Comparison of ENCODE assay signal across 22 cellular contexts in the genomic region with DNA sequence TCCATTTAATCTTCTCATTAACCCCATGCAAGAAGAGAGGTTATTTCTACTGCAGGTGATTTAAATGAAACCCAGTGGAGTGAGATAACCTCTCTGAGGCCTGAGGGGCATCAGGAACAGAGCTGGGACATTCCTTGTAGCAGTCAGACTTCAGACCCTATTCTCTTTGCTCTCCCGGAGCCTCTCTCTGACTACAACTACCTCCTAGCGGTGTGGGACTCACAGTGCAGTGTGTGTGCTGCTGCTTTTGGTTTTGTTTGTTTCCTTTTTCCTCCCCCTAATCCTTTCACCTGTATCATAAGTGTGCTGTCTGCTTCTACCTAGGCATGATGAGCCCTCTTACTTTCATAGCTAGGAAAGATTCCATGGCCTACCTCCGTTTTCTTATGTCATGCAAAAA.
DNase-seq lines count a peak whose midpoint lies in the region; ATAC-seq and TF ChIP-seq lines count a peak whose summit lies in the region.
"Had no signal": no experiment of that assay in that cellular context is flagged by ENCODE, and none has a peak within 500 bp of the region (broad histone marks: within the 10 kb centered on the region; RNA-seq: fewer than 3 reads in every experiment).

No MANE protein-coding gene starts in this region.

- no peaks in the 10 kb centered on the region for H3K27me3 Mint-ChIP-seq in GM23338 (ENCODE audit: insufficient read depth, low read depth, poor library complexity)
- H3K27me3 Mint-ChIP-seq in natural killer cell treated with Interleukin-12 subunit alpha and Interleukin-12 subunit beta and Interleukin-15 and Interleukin-18, amount 100 ng/mL, for 72 hours, result peaks cover 0 to 8% of the 10 kb centered on the region in 2 donors
- H3K27me3 Mint-ChIP-seq: B cell had no signal

- H3K79me2 ChIP-seq in GM23338 (replicated peaks; ENCODE audit: insufficient read depth), result no peaks in the 10 kb centered on the region

- H3K27ac Mint-ChIP-seq in GM23338, result no peak overlapping the region
- no peak overlapping the region for H3K27ac Mint-ChIP-seq in natural killer cell treated with Interleukin-12 subunit alpha and Interleukin-12 subunit beta and Interleukin-15 and Interleukin-18, amount 100 ng/mL, for 72 hours
- H3K27ac Mint-ChIP-seq: B cell, nephron had no signal

- no peak overlapping the region for H3K27ac ChIP-seq in GM23338 (ENCODE audit: low read depth)
- H3K27ac ChIP-seq: breast epithelium, epithelial cell of prostate, SK-N-MC, suprapubic skin had no signal

- H2AFZ ChIP-seq in GM23338, result no peak overlapping the region

- no peaks in the 10 kb centered on the region for H3K36me3 Mint-ChIP-seq in GM23338 (ENCODE audit: low read depth)
- no peaks in the 10 kb centered on the region for H3K36me3 Mint-ChIP-seq in natural killer cell treated with Interleukin-12 subunit alpha and Interleukin-12 subunit beta and Interleukin-15 and Interleukin-18, amount 100 ng/mL, for 72 hours

- H3K9me3 Mint-ChIP-seq in GM23338, result no peaks in the 10 kb centered on the region
- peaks cover 8% of the 10 kb centered on the region for H3K9me3 Mint-ChIP-seq in natural killer cell treated with Interleukin-12 subunit alpha and Interleukin-12 subunit beta and Interleukin-15 and Interleukin-18, amount 100 ng/mL, for 72 hours
- H3K9me3 Mint-ChIP-seq: nephron had no signal

- peaks cover 8% of the 10 kb centered on the region; the same call in 1 of the 2 replicates for H3K9me2 ChIP-seq in GM23338 (ENCODE audit: insufficient read depth)

- H3K36me3 ChIP-seq in GM23338 (ENCODE audit: insufficient read depth), result no peaks in the 10 kb centered on the region
- H3K36me3 ChIP-seq: breast epithelium, suprapubic skin had no signal

- no peaks in the 10 kb centered on the region for H3K4me1 ChIP-seq in GM23338 (ENCODE audit: insufficient read depth)
- H3K4me1 ChIP-seq: breast epithelium, suprapubic skin had no signal

- H3K4me3 ChIP-seq in GM12864 (ENCODE audit: low read depth, low read length) (no peak overlapping the region), GM23338 (no peak overlapping the region)
- H3K4me3 ChIP-seq: breast epithelium, SK-N-MC, suprapubic skin had no signal

- DNase-seq in GM12864 (ENCODE audit: low read depth) (no peak), GM23338 (ENCODE audit: low spot score) (peak; percentile 60), NCI-H774 (lab: John Stamatoyannopoulos, UW) (peak; percentile 27), iPS-NIHi7 (ENCODE audit: extremely low spot score) (peak; percentile 43), NCI-H2029 (lab: John Stamatoyannopoulos, UW) (no peak)
- DNase-seq in natural killer cell treated with Interleukin-12 subunit alpha and Interleukin-12 subunit beta and Interleukin-15 and Interleukin-18, amount 100 ng/mL, for 72 hours (ENCODE audit: low spot score), result no peak
- DNase-seq: activated CD4-positive, alpha-beta T cell treated with anti-CD3 and anti-CD28 coated beads for 1 hour; dermis blood vessel endothelial cell; foreskin melanocyte; GOT3; KBM-7; mesenchymal stem cell; NCI-H524; stimulated activated CD4-positive, alpha-beta T cell treated with anti-CD3 and anti-CD28 coated beads, Interleukin-12 subunit alpha, Interleukin-12 subunit beta, amount 100 ng/mL, for 4 hours; T1000 had no signal

- no peaks in the 10 kb centered on the region for H3K27me3 ChIP-seq in GM23338 (ENCODE audit: insufficient read depth)
- H3K27me3 ChIP-seq: breast epithelium, suprapubic skin had no signal

- no peak overlapping the region for H3K4me2 ChIP-seq in GM23338

- no peaks in the 10 kb centered on the region for H3F3A ChIP-seq in GM23338 (replicated peaks; ENCODE audit: low read depth)

- ATAC-seq in GM23338, result peak; percentile 89
- no peak for ATAC-seq in HG03175 (IDR thresholded peaks at IDR 0.05; ENCODE audit: unreplicated experiment)
- ATAC-seq in natural killer cell treated with Interleukin-12 subunit alpha and Interleukin-12 subunit beta and Interleukin-15 and Interleukin-18, amount 100 ng/mL, for 72 hours, result no peak

- H3K4me3 Mint-ChIP-seq in GM23338, result no peak overlapping the region
- H3K4me3 Mint-ChIP-seq in natural killer cell treated with Interleukin-12 subunit alpha and Interleukin-12 subunit beta and Interleukin-15 and Interleukin-18, amount 100 ng/mL, for 72 hours, result no peak overlapping the region
- H3K4me3 Mint-ChIP-seq: B cell, nephron had no signal

- TF ChIP-seq CTCF in GM12864 (IDR thresholded peaks at IDR 0.05; ENCODE audit: low read depth, low read length, missing control alignments) (peak; percentile 68), GM23338 (conservative IDR thresholded peaks at IDR 0.05; ENCODE audit: low read depth in 2 of 2) (peak; percentile 39 to 49)

- H3K4me1 Mint-ChIP-seq in GM23338, result no peaks in the 10 kb centered on the region; the same call in 2 of the 3 replicates
- H3K4me1 Mint-ChIP-seq in natural killer cell treated with Interleukin-12 subunit alpha and Interleukin-12 subunit beta and Interleukin-15 and Interleukin-18, amount 100 ng/mL, for 72 hours (ENCODE audit: low read depth in 2 of 2), result no peaks in the 10 kb centered on the region
- H3K4me1 Mint-ChIP-seq: B cell had no signal

- no peaks in the 10 kb centered on the region; the same call in 1 of the 2 replicates for H4K20me1 ChIP-seq in GM23338 (replicated peaks; ENCODE audit: insufficient read depth)

TF ChIP-seq in GM23338, 12 proteins besides CTCF, POLR2A, EP300 and RAD21 (continues in another document):
- TF ChIP-seq, protein P1, sequence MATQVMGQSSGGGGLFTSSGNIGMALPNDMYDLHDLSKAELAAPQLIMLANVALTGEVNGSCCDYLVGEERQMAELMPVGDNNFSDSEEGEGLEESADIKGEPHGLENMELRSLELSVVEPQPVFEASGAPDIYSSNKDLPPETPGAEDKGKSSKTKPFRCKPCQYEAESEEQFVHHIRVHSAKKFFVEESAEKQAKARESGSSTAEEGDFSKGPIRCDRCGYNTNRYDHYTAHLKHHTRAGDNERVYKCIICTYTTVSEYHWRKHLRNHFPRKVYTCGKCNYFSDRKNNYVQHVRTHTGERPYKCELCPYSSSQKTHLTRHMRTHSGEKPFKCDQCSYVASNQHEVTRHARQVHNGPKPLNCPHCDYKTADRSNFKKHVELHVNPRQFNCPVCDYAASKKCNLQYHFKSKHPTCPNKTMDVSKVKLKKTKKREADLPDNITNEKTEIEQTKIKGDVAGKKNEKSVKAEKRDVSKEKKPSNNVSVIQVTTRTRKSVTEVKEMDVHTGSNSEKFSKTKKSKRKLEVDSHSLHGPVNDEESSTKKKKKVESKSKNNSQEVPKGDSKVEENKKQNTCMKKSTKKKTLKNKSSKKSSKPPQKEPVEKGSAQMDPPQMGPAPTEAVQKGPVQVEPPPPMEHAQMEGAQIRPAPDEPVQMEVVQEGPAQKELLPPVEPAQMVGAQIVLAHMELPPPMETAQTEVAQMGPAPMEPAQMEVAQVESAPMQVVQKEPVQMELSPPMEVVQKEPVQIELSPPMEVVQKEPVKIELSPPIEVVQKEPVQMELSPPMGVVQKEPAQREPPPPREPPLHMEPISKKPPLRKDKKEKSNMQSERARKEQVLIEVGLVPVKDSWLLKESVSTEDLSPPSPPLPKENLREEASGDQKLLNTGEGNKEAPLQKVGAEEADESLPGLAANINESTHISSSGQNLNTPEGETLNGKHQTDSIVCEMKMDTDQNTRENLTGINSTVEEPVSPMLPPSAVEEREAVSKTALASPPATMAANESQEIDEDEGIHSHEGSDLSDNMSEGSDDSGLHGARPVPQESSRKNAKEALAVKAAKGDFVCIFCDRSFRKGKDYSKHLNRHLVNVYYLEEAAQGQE (IDR thresholded peaks at IDR 0.05; ENCODE audit: unreplicated experiment), result no peak

Comparison
In these comparisons a context has a peak if more than half of its experiments do, and no peak if none do; other contexts are left out.
1. DNase-seq: peak in GM23338 (single experiment), NCI-H774 (single experiment) and iPS-NIHi7 (single experiment); none in GM12864 (single experiment), natural killer cell treated with Interleukin-12 subunit alpha and Interleukin-12 subunit beta and Interleukin-15 and Interleukin-18, amount 100 ng/mL, for 72 hours (single experiment) and NCI-H2029 (single experiment).